In genomic region chr10:2856598-2856997, GRCh38 we compare ENCODE assay signal across 20 cellular contexts.
DNase-seq lines count a peak whose midpoint lies in the region; ATAC-seq, FAIRE-seq and TF ChIP-seq lines count a peak whose summit lies in the region.
"Had no signal": no experiment of that assay in that cellular context is flagged by ENCODE, and none has a peak within 500 bp of the region (broad histone marks: within the 10 kb centered on the region; RNA-seq: fewer than 3 reads in every experiment).

No MANE protein-coding gene starts in this region.

- POLR2A ChIA-PET in RWPE1 (lab: Yijun Ruan, JAX; ENCODE audit: low non-redundant PET) = no interaction called here

- ATAC-seq in foreskin keratinocyte = peak; percentile 80
- ATAC-seq in GM18505 (IDR thresholded peaks at IDR 0.05; ENCODE audit: unreplicated experiment) = no peak
- ATAC-seq: PC-3 had no signal

- DNase-seq in D721Med (ENCODE audit: insufficient read length, low spot score) = no peak
- peak; percentile 58 for DNase-seq in NCI-H1105 treated with DMSO at 0.1 percent for 48 hours (lab: John Stamatoyannopoulos, UW)
- DNase-seq in RWPE1 (ENCODE audit: low spot score) = peak; percentile 8
- peak; percentile 2 to 19 for DNase-seq in foreskin keratinocyte
- DNase-seq in NCI-H345 treated with DMSO at 0.1 percent for 48 hours (lab: John Stamatoyannopoulos, UW; ENCODE audit: unreplicated experiment) = no peak
- DNase-seq in NCI-H128 (lab: John Stamatoyannopoulos, UW; ENCODE audit: unreplicated experiment) = no peak
- DNase-seq: CD8-positive, alpha-beta memory T cell; DND-41; HCEC 1CT; Kasumi-1; MM.1S; NCI-H1092 treated with DMSO at 0.1 percent for 48 hours; NCI-H1930; NCI-H2171 treated with DMSO at 0.1 percent for 48 hours; NCI-H82; PC-3; SJCRH30 had no signal

- H3K4me1 ChIP-seq in foreskin keratinocyte = no peaks in the 10 kb centered on the region
- H3K4me1 ChIP-seq: BLaER1 treated with 17β-estradiol and CSF1 and Interleukin-3, amounts not matched to agents 10 nM and 100 nM; SJCRH30 had no signal

- no peak for TF ChIP-seq POLR2A in GM18505 (IDR thresholded peaks at IDR 0.05; ENCODE audit: borderline replicate concordance, extremely low read depth, insufficient read depth, insufficient read length)

- no peaks in the 10 kb centered on the region for H3K27me3 ChIP-seq in foreskin keratinocyte
- H3K27me3 ChIP-seq: BLaER1 treated with 17β-estradiol and CSF1 and Interleukin-3, amounts not matched to agents 10 nM and 100 nM; SJCRH30 had no signal

- FAIRE-seq in D721Med (lab: Jason Lieb, UNC) = peak; percentile 25
- FAIRE-seq: G401.6 had no signal

- H3K27ac ChIP-seq in RWPE1 (no peak overlapping the region), foreskin keratinocyte (no peak overlapping the region)
- H3K27ac ChIP-seq: BLaER1 treated with 17β-estradiol and CSF1 and Interleukin-3, amounts not matched to agents 10 nM and 100 nM; SJCRH30 had no signal

- TF ChIP-seq CTCF in D721Med (IDR thresholded peaks at IDR 0.05; ENCODE audit: insufficient read depth, missing control alignments) (no peak), RWPE1 (conservative IDR thresholded peaks at IDR 0.05; ENCODE audit: low read depth) (no peak), foreskin keratinocyte (conservative IDR thresholded peaks at IDR 0.05) (no peak)

- CTCF ChIA-PET in RWPE1 (lab: Yijun Ruan, JAX) = no interaction called here

Comparison
In these comparisons a context has a peak if more than half of its experiments do, and no peak if none do; other contexts are left out.
1. DNase-seq: peak in NCI-H1105 treated with DMSO at 0.1 percent for 48 hours (single experiment), RWPE1 (single experiment) and foreskin keratinocyte (2 of 2); none in D721Med (single experiment), NCI-H345 treated with DMSO at 0.1 percent for 48 hours (single experiment) and NCI-H128 (single experiment).